Comparison of ENCODE assay signal across 1 cellular context in the genomic region with DNA sequence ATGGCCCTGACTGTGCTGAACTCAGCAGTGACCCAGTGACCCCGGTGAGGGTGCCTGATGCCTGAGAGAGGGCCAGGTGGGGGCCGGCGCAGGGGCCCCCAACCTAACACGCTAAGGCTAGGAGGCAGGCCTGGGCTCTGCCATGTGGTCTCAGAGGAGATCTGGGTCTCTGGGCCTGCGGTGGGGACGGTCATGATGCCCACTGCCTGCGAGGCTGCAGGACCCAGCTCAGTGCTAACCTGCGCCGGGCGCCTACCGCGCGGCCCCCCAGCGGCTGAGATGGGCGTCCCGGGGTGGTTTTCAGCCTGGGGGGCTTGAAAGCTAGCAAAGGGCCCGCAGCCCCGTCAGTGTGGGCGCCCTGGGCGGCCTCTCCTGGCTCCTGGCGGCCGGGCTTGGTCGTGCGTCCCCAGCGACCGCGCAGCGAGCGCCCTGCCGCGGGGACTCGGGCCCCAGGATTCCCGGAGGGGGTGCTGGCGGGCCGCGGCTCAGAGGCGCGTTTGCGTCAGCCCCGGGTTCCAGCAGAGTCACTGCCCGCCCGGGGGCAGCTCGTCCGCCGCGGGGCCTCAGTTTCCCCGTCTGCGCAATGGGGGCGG.
A peak's percentile ranks its signal among the peaks of the same experiment; 100 is the strongest.
TF ChIP-seq lines count a peak whose summit lies in the region.

No MANE protein-coding gene starts in this region.

TF ChIP-seq in HepG2, 621 proteins besides CTCF, POLR2A, EP300 and RAD21 (continues in another document):
- TF ChIP-seq ZNF552 (CRISPR knock-in tag; IDR thresholded peaks at IDR 0.05; ENCODE audit: borderline replicate concordance) (no peak), ZBTB8A (CRISPR knock-in tag; IDR thresholded peaks at IDR 0.05; ENCODE audit: borderline replicate concordance, low read depth) (no peak), ZNF629 (CRISPR knock-in tag; conservative IDR thresholded peaks at IDR 0.05) (peak; percentile 55), PHF21A (CRISPR knock-in tag; IDR thresholded peaks at IDR 0.05) (no peak), RXRB (CRISPR knock-in tag; IDR thresholded peaks at IDR 0.05; ENCODE audit: borderline replicate concordance) (no peak), ZFX (CRISPR knock-in tag; IDR thresholded peaks at IDR 0.05; ENCODE audit: low read depth) (peak; percentile 28), ZNF44 (CRISPR knock-in tag; IDR thresholded peaks at IDR 0.05) (no peak), ZNF672 (CRISPR knock-in tag; IDR thresholded peaks at IDR 0.05) (no peak), ZNF136 (CRISPR knock-in tag; IDR thresholded peaks at IDR 0.05; ENCODE audit: low read depth) (no peak), ZFP36 (IDR thresholded peaks at IDR 0.05; ENCODE audit: borderline replicate concordance, low read depth, low read length, partially characterized antibody) (no peak), ZNF224 (CRISPR knock-in tag; IDR thresholded peaks at IDR 0.05) (no peak), ZNF883 (CRISPR knock-in tag; IDR thresholded peaks at IDR 0.05; ENCODE audit: not compliant biosample characterization) (no peak), EHMT2 (IDR thresholded peaks at IDR 0.05; ENCODE audit: borderline replicate concordance, low read depth, low read length) (no peak), CHD4 (IDR thresholded peaks at IDR 0.05; ENCODE audit: borderline replicate concordance, low read length) (no peak), ZNF547 (CRISPR knock-in tag; IDR thresholded peaks at IDR 0.05) (no peak), ZNF549 (CRISPR knock-in tag; IDR thresholded peaks at IDR 0.05) (no peak), YEATS4 (CRISPR knock-in tag; IDR thresholded peaks at IDR 0.05; ENCODE audit: borderline replicate concordance) (no peak)
- TF ChIP-seq, protein P1, sequence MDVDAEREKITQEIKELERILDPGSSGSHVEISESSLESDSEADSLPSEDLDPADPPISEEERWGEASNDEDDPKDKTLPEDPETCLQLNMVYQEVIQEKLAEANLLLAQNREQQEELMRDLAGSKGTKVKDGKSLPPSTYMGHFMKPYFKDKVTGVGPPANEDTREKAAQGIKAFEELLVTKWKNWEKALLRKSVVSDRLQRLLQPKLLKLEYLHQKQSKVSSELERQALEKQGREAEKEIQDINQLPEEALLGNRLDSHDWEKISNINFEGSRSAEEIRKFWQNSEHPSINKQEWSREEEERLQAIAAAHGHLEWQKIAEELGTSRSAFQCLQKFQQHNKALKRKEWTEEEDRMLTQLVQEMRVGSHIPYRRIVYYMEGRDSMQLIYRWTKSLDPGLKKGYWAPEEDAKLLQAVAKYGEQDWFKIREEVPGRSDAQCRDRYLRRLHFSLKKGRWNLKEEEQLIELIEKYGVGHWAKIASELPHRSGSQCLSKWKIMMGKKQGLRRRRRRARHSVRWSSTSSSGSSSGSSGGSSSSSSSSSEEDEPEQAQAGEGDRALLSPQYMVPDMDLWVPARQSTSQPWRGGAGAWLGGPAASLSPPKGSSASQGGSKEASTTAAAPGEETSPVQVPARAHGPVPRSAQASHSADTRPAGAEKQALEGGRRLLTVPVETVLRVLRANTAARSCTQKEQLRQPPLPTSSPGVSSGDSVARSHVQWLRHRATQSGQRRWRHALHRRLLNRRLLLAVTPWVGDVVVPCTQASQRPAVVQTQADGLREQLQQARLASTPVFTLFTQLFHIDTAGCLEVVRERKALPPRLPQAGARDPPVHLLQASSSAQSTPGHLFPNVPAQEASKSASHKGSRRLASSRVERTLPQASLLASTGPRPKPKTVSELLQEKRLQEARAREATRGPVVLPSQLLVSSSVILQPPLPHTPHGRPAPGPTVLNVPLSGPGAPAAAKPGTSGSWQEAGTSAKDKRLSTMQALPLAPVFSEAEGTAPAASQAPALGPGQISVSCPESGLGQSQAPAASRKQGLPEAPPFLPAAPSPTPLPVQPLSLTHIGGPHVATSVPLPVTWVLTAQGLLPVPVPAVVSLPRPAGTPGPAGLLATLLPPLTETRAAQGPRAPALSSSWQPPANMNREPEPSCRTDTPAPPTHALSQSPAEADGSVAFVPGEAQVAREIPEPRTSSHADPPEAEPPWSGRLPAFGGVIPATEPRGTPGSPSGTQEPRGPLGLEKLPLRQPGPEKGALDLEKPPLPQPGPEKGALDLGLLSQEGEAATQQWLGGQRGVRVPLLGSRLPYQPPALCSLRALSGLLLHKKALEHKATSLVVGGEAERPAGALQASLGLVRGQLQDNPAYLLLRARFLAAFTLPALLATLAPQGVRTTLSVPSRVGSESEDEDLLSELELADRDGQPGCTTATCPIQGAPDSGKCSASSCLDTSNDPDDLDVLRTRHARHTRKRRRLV (CRISPR knock-in tag; IDR thresholded peaks at IDR 0.05) = no peak
- TF ChIP-seq, protein P2, sequence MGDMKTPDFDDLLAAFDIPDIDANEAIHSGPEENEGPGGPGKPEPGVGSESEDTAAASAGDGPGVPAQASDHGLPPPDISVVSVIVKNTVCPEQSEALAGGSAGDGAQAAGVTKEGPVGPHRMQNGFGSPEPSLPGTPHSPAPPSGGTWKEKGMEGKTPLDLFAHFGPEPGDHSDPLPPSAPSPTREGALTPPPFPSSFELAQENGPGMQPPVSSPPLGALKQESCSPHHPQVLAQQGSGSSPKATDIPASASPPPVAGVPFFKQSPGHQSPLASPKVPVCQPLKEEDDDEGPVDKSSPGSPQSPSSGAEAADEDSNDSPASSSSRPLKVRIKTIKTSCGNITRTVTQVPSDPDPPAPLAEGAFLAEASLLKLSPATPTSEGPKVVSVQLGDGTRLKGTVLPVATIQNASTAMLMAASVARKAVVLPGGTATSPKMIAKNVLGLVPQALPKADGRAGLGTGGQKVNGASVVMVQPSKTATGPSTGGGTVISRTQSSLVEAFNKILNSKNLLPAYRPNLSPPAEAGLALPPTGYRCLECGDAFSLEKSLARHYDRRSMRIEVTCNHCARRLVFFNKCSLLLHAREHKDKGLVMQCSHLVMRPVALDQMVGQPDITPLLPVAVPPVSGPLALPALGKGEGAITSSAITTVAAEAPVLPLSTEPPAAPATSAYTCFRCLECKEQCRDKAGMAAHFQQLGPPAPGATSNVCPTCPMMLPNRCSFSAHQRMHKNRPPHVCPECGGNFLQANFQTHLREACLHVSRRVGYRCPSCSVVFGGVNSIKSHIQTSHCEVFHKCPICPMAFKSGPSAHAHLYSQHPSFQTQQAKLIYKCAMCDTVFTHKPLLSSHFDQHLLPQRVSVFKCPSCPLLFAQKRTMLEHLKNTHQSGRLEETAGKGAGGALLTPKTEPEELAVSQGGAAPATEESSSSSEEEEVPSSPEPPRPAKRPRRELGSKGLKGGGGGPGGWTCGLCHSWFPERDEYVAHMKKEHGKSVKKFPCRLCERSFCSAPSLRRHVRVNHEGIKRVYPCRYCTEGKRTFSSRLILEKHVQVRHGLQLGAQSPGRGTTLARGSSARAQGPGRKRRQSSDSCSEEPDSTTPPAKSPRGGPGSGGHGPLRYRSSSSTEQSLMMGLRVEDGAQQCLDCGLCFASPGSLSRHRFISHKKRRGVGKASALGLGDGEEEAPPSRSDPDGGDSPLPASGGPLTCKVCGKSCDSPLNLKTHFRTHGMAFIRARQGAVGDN (CRISPR knock-in tag; IDR thresholded peaks at IDR 0.05) = peak; percentile 46; the same call in 1 of the 2 replicates
- TF ChIP-seq, protein P3, sequence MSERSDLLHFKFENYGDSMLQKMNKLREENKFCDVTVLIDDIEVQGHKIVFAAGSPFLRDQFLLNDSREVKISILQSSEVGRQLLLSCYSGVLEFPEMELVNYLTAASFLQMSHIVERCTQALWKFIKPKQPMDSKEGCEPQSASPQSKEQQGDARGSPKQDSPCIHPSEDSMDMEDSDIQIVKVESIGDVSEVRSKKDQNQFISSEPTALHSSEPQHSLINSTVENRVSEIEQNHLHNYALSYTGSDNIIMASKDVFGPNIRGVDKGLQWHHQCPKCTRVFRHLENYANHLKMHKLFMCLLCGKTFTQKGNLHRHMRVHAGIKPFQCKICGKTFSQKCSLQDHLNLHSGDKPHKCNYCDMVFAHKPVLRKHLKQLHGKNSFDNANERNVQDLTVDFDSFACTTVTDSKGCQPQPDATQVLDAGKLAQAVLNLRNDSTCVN (CRISPR knock-in tag; IDR thresholded peaks at IDR 0.05; ENCODE audit: borderline replicate concordance) = no peak
- TF ChIP-seq, protein P4, sequence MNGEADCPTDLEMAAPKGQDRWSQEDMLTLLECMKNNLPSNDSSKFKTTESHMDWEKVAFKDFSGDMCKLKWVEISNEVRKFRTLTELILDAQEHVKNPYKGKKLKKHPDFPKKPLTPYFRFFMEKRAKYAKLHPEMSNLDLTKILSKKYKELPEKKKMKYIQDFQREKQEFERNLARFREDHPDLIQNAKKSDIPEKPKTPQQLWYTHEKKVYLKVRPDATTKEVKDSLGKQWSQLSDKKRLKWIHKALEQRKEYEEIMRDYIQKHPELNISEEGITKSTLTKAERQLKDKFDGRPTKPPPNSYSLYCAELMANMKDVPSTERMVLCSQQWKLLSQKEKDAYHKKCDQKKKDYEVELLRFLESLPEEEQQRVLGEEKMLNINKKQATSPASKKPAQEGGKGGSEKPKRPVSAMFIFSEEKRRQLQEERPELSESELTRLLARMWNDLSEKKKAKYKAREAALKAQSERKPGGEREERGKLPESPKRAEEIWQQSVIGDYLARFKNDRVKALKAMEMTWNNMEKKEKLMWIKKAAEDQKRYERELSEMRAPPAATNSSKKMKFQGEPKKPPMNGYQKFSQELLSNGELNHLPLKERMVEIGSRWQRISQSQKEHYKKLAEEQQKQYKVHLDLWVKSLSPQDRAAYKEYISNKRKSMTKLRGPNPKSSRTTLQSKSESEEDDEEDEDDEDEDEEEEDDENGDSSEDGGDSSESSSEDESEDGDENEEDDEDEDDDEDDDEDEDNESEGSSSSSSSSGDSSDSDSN (CRISPR knock-in tag; IDR thresholded peaks at IDR 0.05) = peak; percentile 32; the same call in 1 of the 2 replicates
- TF ChIP-seq, protein P5, sequence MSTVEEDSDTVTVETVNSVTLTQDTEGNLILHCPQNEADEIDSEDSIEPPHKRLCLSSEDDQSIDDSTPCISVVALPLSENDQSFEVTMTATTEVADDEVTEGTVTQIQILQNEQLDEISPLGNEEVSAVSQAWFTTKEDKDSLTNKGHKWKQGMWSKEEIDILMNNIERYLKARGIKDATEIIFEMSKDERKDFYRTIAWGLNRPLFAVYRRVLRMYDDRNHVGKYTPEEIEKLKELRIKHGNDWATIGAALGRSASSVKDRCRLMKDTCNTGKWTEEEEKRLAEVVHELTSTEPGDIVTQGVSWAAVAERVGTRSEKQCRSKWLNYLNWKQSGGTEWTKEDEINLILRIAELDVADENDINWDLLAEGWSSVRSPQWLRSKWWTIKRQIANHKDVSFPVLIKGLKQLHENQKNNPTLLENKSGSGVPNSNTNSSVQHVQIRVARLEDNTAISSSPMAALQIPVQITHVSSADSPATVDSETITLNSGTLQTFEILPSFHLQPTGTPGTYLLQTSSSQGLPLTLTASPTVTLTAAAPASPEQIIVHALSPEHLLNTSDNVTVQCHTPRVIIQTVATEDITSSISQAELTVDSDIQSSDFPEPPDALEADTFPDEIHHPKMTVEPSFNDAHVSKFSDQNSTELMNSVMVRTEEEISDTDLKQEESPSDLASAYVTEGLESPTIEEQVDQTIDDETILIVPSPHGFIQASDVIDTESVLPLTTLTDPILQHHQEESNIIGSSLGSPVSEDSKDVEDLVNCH (CRISPR knock-in tag; IDR thresholded peaks at IDR 0.05) = no peak
- TF ChIP-seq, protein P6, sequence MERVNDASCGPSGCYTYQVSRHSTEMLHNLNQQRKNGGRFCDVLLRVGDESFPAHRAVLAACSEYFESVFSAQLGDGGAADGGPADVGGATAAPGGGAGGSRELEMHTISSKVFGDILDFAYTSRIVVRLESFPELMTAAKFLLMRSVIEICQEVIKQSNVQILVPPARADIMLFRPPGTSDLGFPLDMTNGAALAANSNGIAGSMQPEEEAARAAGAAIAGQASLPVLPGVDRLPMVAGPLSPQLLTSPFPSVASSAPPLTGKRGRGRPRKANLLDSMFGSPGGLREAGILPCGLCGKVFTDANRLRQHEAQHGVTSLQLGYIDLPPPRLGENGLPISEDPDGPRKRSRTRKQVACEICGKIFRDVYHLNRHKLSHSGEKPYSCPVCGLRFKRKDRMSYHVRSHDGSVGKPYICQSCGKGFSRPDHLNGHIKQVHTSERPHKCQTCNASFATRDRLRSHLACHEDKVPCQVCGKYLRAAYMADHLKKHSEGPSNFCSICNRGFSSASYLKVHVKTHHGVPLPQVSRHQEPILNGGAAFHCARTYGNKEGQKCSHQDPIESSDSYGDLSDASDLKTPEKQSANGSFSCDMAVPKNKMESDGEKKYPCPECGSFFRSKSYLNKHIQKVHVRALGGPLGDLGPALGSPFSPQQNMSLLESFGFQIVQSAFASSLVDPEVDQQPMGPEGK (CRISPR knock-in tag; IDR thresholded peaks at IDR 0.05) = peak; percentile 33; the same call in 1 of the 2 replicates
- TF ChIP-seq, protein P7, sequence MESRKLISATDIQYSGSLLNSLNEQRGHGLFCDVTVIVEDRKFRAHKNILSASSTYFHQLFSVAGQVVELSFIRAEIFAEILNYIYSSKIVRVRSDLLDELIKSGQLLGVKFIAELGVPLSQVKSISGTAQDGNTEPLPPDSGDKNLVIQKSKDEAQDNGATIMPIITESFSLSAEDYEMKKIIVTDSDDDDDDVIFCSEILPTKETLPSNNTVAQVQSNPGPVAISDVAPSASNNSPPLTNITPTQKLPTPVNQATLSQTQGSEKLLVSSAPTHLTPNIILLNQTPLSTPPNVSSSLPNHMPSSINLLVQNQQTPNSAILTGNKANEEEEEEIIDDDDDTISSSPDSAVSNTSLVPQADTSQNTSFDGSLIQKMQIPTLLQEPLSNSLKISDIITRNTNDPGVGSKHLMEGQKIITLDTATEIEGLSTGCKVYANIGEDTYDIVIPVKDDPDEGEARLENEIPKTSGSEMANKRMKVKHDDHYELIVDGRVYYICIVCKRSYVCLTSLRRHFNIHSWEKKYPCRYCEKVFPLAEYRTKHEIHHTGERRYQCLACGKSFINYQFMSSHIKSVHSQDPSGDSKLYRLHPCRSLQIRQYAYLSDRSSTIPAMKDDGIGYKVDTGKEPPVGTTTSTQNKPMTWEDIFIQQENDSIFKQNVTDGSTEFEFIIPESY (CRISPR knock-in tag; IDR thresholded peaks at IDR 0.05) = peak; percentile 97
